8 cellular contexts compared by ENCODE assay signal in genomic region chr16:14873925-14874594, GRCh38. TPM values are rescaled to one million over a fixed set of nuclear protein-coding genes. Genes with fewer than 3 reads are reported as not detected.
DNase-seq lines count a peak whose midpoint lies in the region; ATAC-seq, FAIRE-seq and TF ChIP-seq lines count a peak whose summit lies in the region.
"Not testable (repeated sequence)": the region's sequence is repeated elsewhere in the genome, so short reads cannot be mapped to it uniquely, and the experiment has no call there.

No MANE protein-coding gene starts in this region.

- H3K9me2 ChIP-seq in hepatocyte (replicated peaks; ENCODE audit: insufficient read depth) = not testable (repeated sequence)

- intact Hi-C loops in colonic mucosa (cut with DNase I); mucosa of descending colon (cut with DNase I, micrococcal nuclease); pancreas (cut with DNase I): not testable (repeated sequence)

- ATAC-seq in left lobe of liver (peak; percentile 96), mucosa of descending colon (peak; percentile 86), pancreas (peak; percentile 86 to 90 (median 89))

- not testable (repeated sequence) for H3K4me2 ChIP-seq in hepatocyte

- not testable (repeated sequence) for H3K79me2 ChIP-seq in hepatocyte

- H3K4me1 ChIP-seq in Peyer's patch; colonic mucosa; hepatocyte (ENCODE audit: insufficient read depth); liver (ENCODE audit: control insufficient read depth in 4 of 4, insufficient read depth in 4 of 4, low read length in 3 of 4); mucosa of descending colon (ENCODE audit: low read depth); pancreas; small intestine (ENCODE audit: control insufficient read depth in 2 of 2, insufficient read depth in 1 of 2, low read depth in 1 of 2, low read length in 1 of 2): not testable (repeated sequence)

- not testable (repeated sequence) for TF ChIP-seq RAD21 in liver (IDR thresholded peaks at IDR 0.05)

- not testable (repeated sequence) for H3K36me3 ChIP-seq in Peyer's patch; colonic mucosa; hepatocyte (replicated peaks; ENCODE audit: insufficient read depth, low read depth); liver (ENCODE audit: control insufficient read depth in 4 of 4, insufficient read depth in 3 of 4, low read depth in 1 of 4, low read length in 3 of 4); mucosa of descending colon (ENCODE audit: low read depth); pancreas; small intestine (ENCODE audit: control insufficient read depth in 2 of 2, insufficient read depth in 2 of 2, low read length in 2 of 2)

- not testable (repeated sequence) for FAIRE-seq in pancreas (lab: Jason Lieb, UNC); small intestine (lab: Jason Lieb, UNC)

- TF ChIP-seq POLR2A in Peyer's patch (IDR thresholded peaks at IDR 0.05) = not testable (repeated sequence)

- DNase-seq in Peyer's patch = peak in 2 of 3 donors; percentile 53 to 83
- DNase-seq in colonic mucosa = peak; percentile 63
- DNase-seq in hepatocyte (ENCODE audit: low spot score) = peak; percentile 57
- peak; percentile 68 for DNase-seq in left lobe of liver (ENCODE audit: low spot score)
- DNase-seq in mucosa of descending colon = peak in 2 of 3 donors; percentile 51 to 73
- DNase-seq in pancreas = peak in 4 of 6 donors; percentile 36 to 65 (median 54)
- peak; percentile 93 for DNase-seq in small intestine

- H4K20me1 ChIP-seq in hepatocyte (ENCODE audit: insufficient read depth, poor library complexity, severe bottlenecking) = not testable (repeated sequence)

- not testable (repeated sequence) for H3K9me3 ChIP-seq in Peyer's patch; colonic mucosa; hepatocyte (ENCODE audit: low read depth); liver (ENCODE audit: control insufficient read depth in 4 of 4, low read length in 3 of 4); mucosa of descending colon; pancreas; small intestine (ENCODE audit: control insufficient read depth, low read depth)

- 74% methylated on average over 14 of the region's 15 CpGs for WGBS in hepatocyte (ENCODE audit: low lambda C conversion rate, missing lambda C conversion rate)
- 47% methylated on average over 10 of the region's 15 CpGs for WGBS in liver
- 42 to 47% methylated on average over 9 to 11 of the region's 15 CpGs for WGBS in pancreas, 2 donors
- WGBS in small intestine, 3 donors = 27 to 63% (median 47%) methylated on average over 9 to 13 of the region's 15 CpGs

- H2AFZ ChIP-seq in hepatocyte = not testable (repeated sequence)

- H3K4me3 ChIP-seq in Peyer's patch; colonic mucosa; hepatocyte; liver (ENCODE audit: low read depth in 1 of 3, low read length in 3 of 3); mucosa of descending colon; pancreas; small intestine (ENCODE audit: low read depth in 1 of 2, low read length in 2 of 2): not testable (repeated sequence)

- TF ChIP-seq CTCF in Peyer's patch (IDR thresholded peaks at IDR 0.05); colonic mucosa (IDR thresholded peaks at IDR 0.05); hepatocyte (IDR thresholded peaks at IDR 0.05; ENCODE audit: poor library complexity); liver (IDR thresholded peaks at IDR 0.05; ENCODE audit: low read depth, low read length, missing input control); mucosa of descending colon (IDR thresholded peaks at IDR 0.05); pancreas (IDR thresholded peaks at IDR 0.05): not testable (repeated sequence)

- H3K27me3 ChIP-seq in Peyer's patch; colonic mucosa; hepatocyte; liver (ENCODE audit: control insufficient read depth in 4 of 4, insufficient read depth in 4 of 4, low read length in 3 of 4); pancreas; small intestine (ENCODE audit: control insufficient read depth in 2 of 2, insufficient read depth in 2 of 2, low read length in 2 of 2): not testable (repeated sequence)

- peak overlapping the region in 1 of 4 donors; percentile 52 for H3K27ac ChIP-seq in Peyer's patch
- H3K27ac ChIP-seq in colonic mucosa; liver (ENCODE audit: low read depth in 1 of 2, low read length in 2 of 2); pancreas: not testable (repeated sequence)
- H3K27ac ChIP-seq in hepatocyte = peak overlapping the region; percentile 76
- H3K27ac ChIP-seq in small intestine (ENCODE audit: low read depth in 1 of 2, low read length in 1 of 2) = peak overlapping the region; percentile 32 to 71

- H3K9ac ChIP-seq in colonic mucosa (ENCODE audit: low read depth in 2 of 2, low read length in 2 of 2); liver (ENCODE audit: low read depth in 1 of 2, low read length in 2 of 2): not testable (repeated sequence)

TF ChIP-seq in liver, 16 proteins besides CTCF, POLR2A, EP300 and RAD21:
- TF ChIP-seq SP1 (IDR thresholded peaks at IDR 0.05) = peak; percentile 72
- peak; percentile 54 to 70 for TF ChIP-seq HNF4A (conservative IDR thresholded peaks at IDR 0.05)
- TF ChIP-seq RXRA (IDR thresholded peaks at IDR 0.05) = peak; percentile 12 to 25
- peak; percentile 59 for TF ChIP-seq HNF4G (IDR thresholded peaks at IDR 0.05)

RNA-seq across cellular contexts. Expression of gene NOMO1, which starts 40.5 kb away (rescaled TPM):
- total RNA-seq in Peyer's patch (10 to 100 TPM; 15.7 to 68.5 (median 59.2) TPM), colonic mucosa (10 to 100 TPM; 70.7 to 93.1 TPM), hepatocyte (78.1 and 87.4 TPM in 2 replicates), left lobe of liver (37.8 TPM), liver (10 to 100 TPM; 29.8 to 46.9 TPM), mucosa of descending colon (10 to 100 TPM; 78.4 to 93.1 (median 82.5) TPM), pancreas (100 to 1,000 TPM; 105 to 166 (median 131) TPM)
- polyA plus RNA-seq in hepatocyte (79.1 and 95.3 TPM in 2 replicates), liver (10 to 100 TPM; 19.8 to 33.5 TPM), pancreas (10 to 100 TPM; 33.8 to 57.3 TPM), small intestine (10 to 100 TPM; 21.9 to 42.7 (median 25.4) TPM)
